20 cellular contexts compared by ENCODE assay signal in the genomic region with DNA sequence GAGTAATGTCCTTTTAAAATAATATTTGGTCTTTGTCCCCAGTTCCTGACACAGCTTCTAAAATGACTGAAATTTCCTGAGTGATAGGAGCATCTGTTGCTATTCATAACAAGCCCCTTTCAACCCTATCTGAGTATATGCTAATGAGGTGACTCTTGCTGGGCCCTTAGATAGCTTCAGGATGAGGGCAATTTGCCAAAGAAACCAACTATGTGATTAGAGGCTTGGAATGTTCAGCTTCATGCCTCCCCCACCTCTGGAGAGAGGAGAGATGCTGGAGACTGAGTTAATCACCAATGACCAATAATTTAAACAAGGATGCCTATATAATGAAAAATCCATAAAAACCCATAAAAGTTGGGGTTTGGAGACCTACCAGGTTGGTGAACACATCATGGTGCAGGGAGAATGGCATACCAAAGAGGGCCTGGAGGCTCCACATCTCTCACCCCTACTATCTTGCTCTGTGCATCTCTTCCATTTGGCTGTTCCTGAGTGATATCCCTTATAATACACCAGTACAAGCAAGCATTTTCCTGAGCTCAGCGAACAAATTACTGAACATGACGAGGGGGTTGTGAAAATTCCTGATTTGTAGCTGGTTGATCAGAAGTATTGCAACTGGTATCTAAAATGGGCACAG.
DNase-seq lines count a peak whose midpoint lies in the region; ATAC-seq, FAIRE-seq and TF ChIP-seq lines count a peak whose summit lies in the region.
"Had no signal": no experiment of that assay in that cellular context is flagged by ENCODE, and none has a peak within 500 bp of the region (broad histone marks: within the 10 kb centered on the region; RNA-seq: fewer than 3 reads in every experiment).

No MANE protein-coding gene starts in this region.

- no peak overlapping the region for H3K4me3 ChIP-seq in bronchial epithelial cell (ENCODE audit: low read depth, low read length)
- H3K4me3 ChIP-seq: heart left ventricle, MG63, prostate gland had no signal

- no peaks in the 10 kb centered on the region for H3K36me3 ChIP-seq in bronchial epithelial cell (ENCODE audit: control insufficient read depth, insufficient read depth, low read length)
- H3K36me3 ChIP-seq: heart left ventricle, MG63, prostate gland had no signal

- DNase-seq in ELF-1 (ENCODE audit: low read depth, low spot score) (peak; percentile 19), NCI-H524 treated with DMSO at 0.1 percent for 48 hours (lab: John Stamatoyannopoulos, UW) (peak; percentile 36), bronchial epithelial cell (ENCODE audit: low read depth) (no peak), lung microvascular endothelial cell (ENCODE audit: low read depth in 2 of 2) (peak; percentile 6 to 10), GM10266 (ENCODE audit: extremely low spot score) (no peak)
- DNase-seq in effector CD8-positive, alpha-beta T cell (lab: John Stamatoyannopoulos, UW): no peak
- DNase-seq: activated naive CD8-positive, alpha-beta T cell treated with anti-CD3 and anti-CD28 coated beads, Interleukin-2, amount 50 U/mL, for 24 hours; AML-193; central memory CD4-positive, alpha-beta T cell; heart left ventricle; MG63; NCI-H1436 treated with DMSO at 0.1 percent for 48 hours; SIG-M5; stimulated activated CD4-positive, alpha-beta T cell treated with anti-CD3 and anti-CD28 coated beads, Interleukin-12 subunit alpha, Interleukin-12 subunit beta, amount 100 ng/mL, for 4 hours had no signal

- ATAC-seq in GM18907 (IDR thresholded peaks at IDR 0.05; ENCODE audit: unreplicated experiment): no peak
- no peak for ATAC-seq in HG03139 (IDR thresholded peaks at IDR 0.05; ENCODE audit: unreplicated experiment)
- ATAC-seq: activated naive CD8-positive, alpha-beta T cell treated with anti-CD3 and anti-CD28 coated beads, Interleukin-2, amount 50 U/mL, for 24 hours; activated T-helper 17 cell treated with anti-CD3 and anti-CD28 coated beads, Interleukin-2, amount 50 U/mL, for 72 hours; HepG2 had no signal

- FAIRE-seq in bronchial epithelial cell (lab: Jason Lieb, UNC): peak; percentile 52
- FAIRE-seq: HepG2, islet of Langerhans had no signal

- H3K27me3 ChIP-seq in bronchial epithelial cell (ENCODE audit: control insufficient read depth, insufficient read depth, low read length): no peaks in the 10 kb centered on the region
- H3K27me3 ChIP-seq: heart left ventricle had no signal

- TF ChIP-seq CTCF in bronchial epithelial cell (IDR thresholded peaks at IDR 0.05; ENCODE audit: insufficient read depth, low read length, severe bottlenecking) (no peak), GM10266 (IDR thresholded peaks at IDR 0.05; ENCODE audit: control insufficient read depth, insufficient read depth, low read depth, missing control alignments) (no peak)

Comparison
In these comparisons a context has a peak if more than half of its experiments do, and no peak if none do; other contexts are left out.
1. DNase-seq: peak in ELF-1 (single experiment), NCI-H524 treated with DMSO at 0.1 percent for 48 hours (single experiment) and lung microvascular endothelial cell (2 of 2); none in bronchial epithelial cell (single experiment), effector CD8-positive, alpha-beta T cell (single experiment) and GM10266 (single experiment).